ENCODE assay signal across 10 cellular contexts in the genomic region with DNA sequence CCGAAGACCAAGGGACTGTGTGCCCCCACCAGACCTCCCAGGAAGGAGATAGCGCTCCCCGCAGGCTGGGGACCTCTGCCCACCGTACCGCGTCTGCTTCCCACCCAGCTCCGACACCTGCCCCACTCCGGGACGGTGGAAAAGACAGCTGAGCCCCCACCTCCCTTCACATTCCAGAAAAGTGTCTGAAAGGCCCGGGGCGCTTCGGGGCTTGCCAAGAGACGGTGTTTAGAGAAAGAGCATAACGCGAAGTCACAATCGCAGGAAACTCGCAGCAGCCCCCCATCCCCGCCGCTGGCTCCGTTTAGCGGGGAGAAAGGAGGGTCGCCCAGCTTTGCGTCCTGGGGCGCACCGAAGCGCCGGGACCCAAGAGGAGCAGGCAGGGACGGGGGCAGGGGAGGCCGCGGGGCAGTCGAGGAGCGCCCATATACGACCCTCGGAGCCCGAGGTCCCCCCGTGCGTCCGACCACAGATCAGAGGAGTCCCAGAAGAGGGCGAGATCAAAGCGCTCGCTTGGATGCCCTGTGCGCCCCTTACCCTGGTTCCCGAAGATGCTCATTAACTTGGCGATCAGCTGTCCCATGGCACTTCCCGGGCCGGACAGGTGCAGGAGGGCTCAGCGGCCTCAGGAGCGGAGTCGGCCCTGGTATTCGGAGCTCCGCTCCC. TPM values are rescaled to one million over a fixed set of nuclear protein-coding genes. Genes with fewer than 3 reads are reported as not detected.
DNase-seq lines count a peak whose midpoint lies in the region; ATAC-seq and TF ChIP-seq lines count a peak whose summit lies in the region.
"Had no signal": no experiment of that assay in that cellular context is flagged by ENCODE, and none has a peak within 500 bp of the region (broad histone marks: within the 10 kb centered on the region; RNA-seq: fewer than 3 reads in every experiment).

No MANE protein-coding gene starts in this region.

- intact Hi-C loops in upper lobe of right lung (cut with DNase I) = no loop called here
- intact Hi-C loops in posterior cingulate gyrus (cut with DNase I) = no loop called here

- peaks cover 18% of the 10 kb centered on the region for H3K4me1 Mint-ChIP-seq in activated T-cell treated with anti-CD3 and anti-CD28 coated beads, Interleukin-2, amount 50 U/mL, for 4 hours (ENCODE audit: low read depth)

- no peak for DNase-seq in activated T-cell treated with anti-CD3 and anti-CD28 coated beads, Interleukin-2, amount 50 U/mL, for 4 hours
- no peak for DNase-seq in activated T-cell treated with anti-CD3 and anti-CD28 coated beads for 4 hours
- peak; percentile 76 for DNase-seq in ecto neural progenitor cell (ENCODE audit: low spot score)
- no peak for DNase-seq in upper lobe of right lung
- no peak for DNase-seq in posterior cingulate gyrus

- H3K27ac ChIP-seq in upper lobe of right lung = no peak overlapping the region
- H3K27ac ChIP-seq: C4-2B had no signal

- H3K4me1 ChIP-seq in mucosa of stomach (ENCODE audit: control insufficient read depth, insufficient read depth, low read length) (peaks cover 19% of the 10 kb centered on the region), upper lobe of right lung (peaks cover 13% of the 10 kb centered on the region)

- H3K36me3 Mint-ChIP-seq in activated T-cell treated with anti-CD3 and anti-CD28 coated beads, Interleukin-2, amount 50 U/mL, for 4 hours (ENCODE audit: insufficient read depth) = no peaks in the 10 kb centered on the region

- H3K27me3 ChIP-seq in mucosa of stomach (ENCODE audit: control insufficient read depth, insufficient read depth, low read length) = peaks cover 21% of the 10 kb centered on the region
- no peaks in the 10 kb centered on the region for H3K27me3 ChIP-seq in upper lobe of right lung

- H3K4me3 ChIP-seq in mucosa of stomach (ENCODE audit: low read length) (no peak overlapping the region), upper lobe of right lung (peak overlapping the region; percentile 59)

- peaks cover 20% of the 10 kb centered on the region for H3K27me3 Mint-ChIP-seq in activated T-cell treated with anti-CD3 and anti-CD28 coated beads, Interleukin-2, amount 50 U/mL, for 4 hours (ENCODE audit: low read depth)

- H3K36me3 ChIP-seq in mucosa of stomach (ENCODE audit: control insufficient read depth, insufficient read depth, low read length) = no peaks in the 10 kb centered on the region
- H3K36me3 ChIP-seq in upper lobe of right lung = no peaks in the 10 kb centered on the region

- peak; percentile 18 to 39 for ATAC-seq in activated T-cell treated with anti-CD3 and anti-CD28 coated beads, Interleukin-2, amount 50 U/mL, for 4 hours
- ATAC-seq in upper lobe of right lung = no peak
- no peak for ATAC-seq in GM21447 (IDR thresholded peaks at IDR 0.05; ENCODE audit: unreplicated experiment)
- no peak for ATAC-seq in HG02610 (IDR thresholded peaks at IDR 0.05; ENCODE audit: unreplicated experiment)

- peak overlapping the region; percentile 50 for H3K9ac ChIP-seq in mucosa of stomach (ENCODE audit: low read length)

- H3K9me3 ChIP-seq in mucosa of stomach (ENCODE audit: control insufficient read depth, low read length) (no peaks in the 10 kb centered on the region), upper lobe of right lung (no peaks in the 10 kb centered on the region)

- no peak for TF ChIP-seq CTCF in upper lobe of right lung (IDR thresholded peaks at IDR 0.05)

- H3K9me3 Mint-ChIP-seq in activated T-cell treated with anti-CD3 and anti-CD28 coated beads, Interleukin-2, amount 50 U/mL, for 4 hours = no peaks in the 10 kb centered on the region

- peak overlapping the region; percentile 84 for H3K4me3 Mint-ChIP-seq in activated T-cell treated with anti-CD3 and anti-CD28 coated beads, Interleukin-2, amount 50 U/mL, for 4 hours

RNA-seq across cellular contexts. Expression of gene ARL5C, which starts 0.7 kb away (rescaled TPM):
- not detected for total RNA-seq in activated T-cell treated with anti-CD3 and anti-CD28 coated beads, Interleukin-2, amount 50 U/mL, for 4 hours
- not detected for total RNA-seq in upper lobe of right lung
- total RNA-seq: T-helper 2 cell treated with Interferon-gamma antibody and Interleukin-4, amounts not matched to agents 100 ng/mL and 5 ng/mL, for 36 hours had no signal

RNA-seq across cellular contexts. Expression of gene PLXDC1, which starts 13.9 kb away (rescaled TPM):
- total RNA-seq in activated T-cell treated with anti-CD3 and anti-CD28 coated beads, Interleukin-2, amount 50 U/mL, for 4 hours = under 1 TPM; 0.33 to 0.87 (median 0.68) TPM
- 14.4 TPM for total RNA-seq in upper lobe of right lung

RNA-seq across cellular contexts. Expression of gene CACNB1, which starts 32.2 kb away (rescaled TPM):
- 1 to 10 TPM; 8.3 to 9.0 (median 8.8) TPM for total RNA-seq in activated T-cell treated with anti-CD3 and anti-CD28 coated beads, Interleukin-2, amount 50 U/mL, for 4 hours
- 27.5 TPM for total RNA-seq in upper lobe of right lung

RNA-seq across cellular contexts. Expression of gene RPL19, which starts 34.8 kb away (rescaled TPM):
- 1,000 to 10,000 TPM; 2,810 to 3,060 (median 2,906) TPM for total RNA-seq in activated T-cell treated with anti-CD3 and anti-CD28 coated beads, Interleukin-2, amount 50 U/mL, for 4 hours
- total RNA-seq in upper lobe of right lung = 1,449 TPM

Comparison
In these comparisons a context has a peak if more than half of its experiments do, and no peak if none do; other contexts are left out.
1. ATAC-seq: peak in activated T-cell treated with anti-CD3 and anti-CD28 coated beads, Interleukin-2, amount 50 U/mL, for 4 hours (2 of 2); none in upper lobe of right lung (single experiment), GM21447 (single experiment) and HG02610 (single experiment).